In genomic region chrX:153724252-153725038, GRCh38 we compare ENCODE assay signal across 1 cellular context.
TF ChIP-seq lines count a peak whose summit lies in the region.

TSS of gene ABCD1 (plus strand) at chrX:153724856. CDS start at chrX:153725267, 411 bp downstream.
TSS of gene BCAP31 (minus strand) at chrX:153724387. CDS start at chrX:153723244, 1,143 bp downstream.

TF ChIP-seq in HepG2, 621 proteins besides CTCF, POLR2A, EP300 and RAD21 (continues in another document):
- TF ChIP-seq KLF15 (CRISPR knock-in tag; IDR thresholded peaks at IDR 0.05; ENCODE audit: borderline replicate concordance) (no peak), POLR2AphosphoS5 (IDR thresholded peaks at IDR 0.05; ENCODE audit: low read depth, low read length) (peak; percentile 86), THAP11 (CRISPR knock-in tag; IDR thresholded peaks at IDR 0.05) (peak; percentile 28; the same call in 1 of the 2 replicates), FLYWCH1 (CRISPR knock-in tag; IDR thresholded peaks at IDR 0.05) (no peak), ZBTB7B (CRISPR knock-in tag; IDR thresholded peaks at IDR 0.05) (0 out of 2 replicates have a peak, but pooled peaks have one; percentile 44), TERF1 (CRISPR knock-in tag; IDR thresholded peaks at IDR 0.05) (no peak), ZFX (CRISPR knock-in tag; IDR thresholded peaks at IDR 0.05; ENCODE audit: low read depth) (peak; percentile 37; the same call in 1 of the 2 replicates), HMGXB3 (CRISPR knock-in tag; IDR thresholded peaks at IDR 0.05; ENCODE audit: borderline replicate concordance) (0 out of 2 replicates have a peak, but pooled peaks have one; percentile 57), RBM39 (IDR thresholded peaks at IDR 0.05; ENCODE audit: low read depth, low read length, poor library complexity, severe bottlenecking) (peak; percentile 23), SMC3 (IDR thresholded peaks at IDR 0.05; ENCODE audit: low read length) (no peak), SIN3B (IDR thresholded peaks at IDR 0.05; ENCODE audit: low read length) (no peak), TFE3 (CRISPR knock-in tag; IDR thresholded peaks at IDR 0.05) (0 out of 2 replicates have a peak, but pooled peaks have one; percentile 12), KLF6 (CRISPR knock-in tag; IDR thresholded peaks at IDR 0.05) (0 out of 2 replicates have a peak, but pooled peaks have one; percentile 55), MAZ (IDR thresholded peaks at IDR 0.05; ENCODE audit: borderline replicate concordance, low read depth, low read length) (peak; percentile 38; the same call in 1 of the 2 replicates), MAZ (CRISPR knock-in tag; IDR thresholded peaks at IDR 0.05; ENCODE audit: low read depth) (peak; percentile 49; the same call in 1 of the 2 replicates), PATZ1 (CRISPR knock-in tag; IDR thresholded peaks at IDR 0.05) (peak; percentile 83), SOX6 (IDR thresholded peaks at IDR 0.05) (no peak), SOX6 (CRISPR knock-in tag; IDR thresholded peaks at IDR 0.05) (peak; percentile 10; the same call in 1 of the 2 replicates), FOXM1 (CRISPR knock-in tag; IDR thresholded peaks at IDR 0.05) (no peak), FOSL2 (CRISPR knock-in tag; IDR thresholded peaks at IDR 0.05) (peak; percentile 32), TBL1XR1 (IDR thresholded peaks at IDR 0.05; ENCODE audit: borderline replicate concordance, low read length, partially characterized antibody) (peak; percentile 20), GABPB1 (CRISPR knock-in tag; IDR thresholded peaks at IDR 0.05) (peak; percentile 88), MAFG (CRISPR knock-in tag; IDR thresholded peaks at IDR 0.05) (no peak), RXRA (CRISPR knock-in tag; IDR thresholded peaks at IDR 0.05) (0 out of 2 replicates have a peak, but pooled peaks have one; percentile 34), ZNF558 (CRISPR knock-in tag; IDR thresholded peaks at IDR 0.05; ENCODE audit: borderline replicate concordance) (0 out of 2 replicates have a peak, but pooled peaks have one; percentile 20), CHD2 (IDR thresholded peaks at IDR 0.05; ENCODE audit: low read depth, low read length) (peak; percentile 85), FOXJ3 (CRISPR knock-in tag; IDR thresholded peaks at IDR 0.05; ENCODE audit: borderline replicate concordance) (no peak)
- TF ChIP-seq, protein P1, sequence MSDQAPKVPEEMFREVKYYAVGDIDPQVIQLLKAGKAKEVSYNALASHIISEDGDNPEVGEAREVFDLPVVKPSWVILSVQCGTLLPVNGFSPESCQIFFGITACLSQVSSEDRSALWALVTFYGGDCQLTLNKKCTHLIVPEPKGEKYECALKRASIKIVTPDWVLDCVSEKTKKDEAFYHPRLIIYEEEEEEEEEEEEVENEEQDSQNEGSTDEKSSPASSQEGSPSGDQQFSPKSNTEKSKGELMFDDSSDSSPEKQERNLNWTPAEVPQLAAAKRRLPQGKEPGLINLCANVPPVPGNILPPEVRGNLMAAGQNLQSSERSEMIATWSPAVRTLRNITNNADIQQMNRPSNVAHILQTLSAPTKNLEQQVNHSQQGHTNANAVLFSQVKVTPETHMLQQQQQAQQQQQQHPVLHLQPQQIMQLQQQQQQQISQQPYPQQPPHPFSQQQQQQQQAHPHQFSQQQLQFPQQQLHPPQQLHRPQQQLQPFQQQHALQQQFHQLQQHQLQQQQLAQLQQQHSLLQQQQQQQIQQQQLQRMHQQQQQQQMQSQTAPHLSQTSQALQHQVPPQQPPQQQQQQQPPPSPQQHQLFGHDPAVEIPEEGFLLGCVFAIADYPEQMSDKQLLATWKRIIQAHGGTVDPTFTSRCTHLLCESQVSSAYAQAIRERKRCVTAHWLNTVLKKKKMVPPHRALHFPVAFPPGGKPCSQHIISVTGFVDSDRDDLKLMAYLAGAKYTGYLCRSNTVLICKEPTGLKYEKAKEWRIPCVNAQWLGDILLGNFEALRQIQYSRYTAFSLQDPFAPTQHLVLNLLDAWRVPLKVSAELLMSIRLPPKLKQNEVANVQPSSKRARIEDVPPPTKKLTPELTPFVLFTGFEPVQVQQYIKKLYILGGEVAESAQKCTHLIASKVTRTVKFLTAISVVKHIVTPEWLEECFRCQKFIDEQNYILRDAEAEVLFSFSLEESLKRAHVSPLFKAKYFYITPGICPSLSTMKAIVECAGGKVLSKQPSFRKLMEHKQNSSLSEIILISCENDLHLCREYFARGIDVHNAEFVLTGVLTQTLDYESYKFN (CRISPR knock-in tag; conservative IDR thresholded peaks at IDR 0.05): 0 out of 2 replicates have a peak, but pooled peaks have one; percentile 16
- TF ChIP-seq, protein P2, sequence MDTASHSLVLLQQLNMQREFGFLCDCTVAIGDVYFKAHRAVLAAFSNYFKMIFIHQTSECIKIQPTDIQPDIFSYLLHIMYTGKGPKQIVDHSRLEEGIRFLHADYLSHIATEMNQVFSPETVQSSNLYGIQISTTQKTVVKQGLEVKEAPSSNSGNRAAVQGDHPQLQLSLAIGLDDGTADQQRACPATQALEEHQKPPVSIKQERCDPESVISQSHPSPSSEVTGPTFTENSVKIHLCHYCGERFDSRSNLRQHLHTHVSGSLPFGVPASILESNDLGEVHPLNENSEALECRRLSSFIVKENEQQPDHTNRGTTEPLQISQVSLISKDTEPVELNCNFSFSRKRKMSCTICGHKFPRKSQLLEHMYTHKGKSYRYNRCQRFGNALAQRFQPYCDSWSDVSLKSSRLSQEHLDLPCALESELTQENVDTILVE (CRISPR knock-in tag; IDR thresholded peaks at IDR 0.05): peak; percentile 30; the same call in 1 of the 2 replicates
- TF ChIP-seq, protein P3, sequence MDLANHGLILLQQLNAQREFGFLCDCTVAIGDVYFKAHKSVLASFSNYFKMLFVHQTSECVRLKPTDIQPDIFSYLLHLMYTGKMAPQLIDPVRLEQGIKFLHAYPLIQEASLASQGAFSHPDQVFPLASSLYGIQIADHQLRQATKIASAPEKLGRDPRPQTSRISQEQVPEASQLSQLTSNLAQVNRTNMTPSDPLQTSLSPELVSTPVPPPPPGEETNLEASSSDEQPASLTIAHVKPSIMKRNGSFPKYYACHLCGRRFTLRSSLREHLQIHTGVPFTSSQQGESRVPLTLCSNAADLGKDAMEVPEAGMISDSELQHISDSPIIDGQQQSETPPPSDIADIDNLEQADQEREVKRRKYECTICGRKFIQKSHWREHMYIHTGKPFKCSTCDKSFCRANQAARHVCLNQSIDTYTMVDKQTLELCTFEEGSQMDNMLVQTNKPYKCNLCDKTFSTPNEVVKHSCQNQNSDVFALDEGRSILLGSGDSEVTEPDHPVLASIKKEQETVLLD (CRISPR knock-in tag; IDR thresholded peaks at IDR 0.05; ENCODE audit: low read depth): peak; percentile 89
- TF ChIP-seq, protein P4, sequence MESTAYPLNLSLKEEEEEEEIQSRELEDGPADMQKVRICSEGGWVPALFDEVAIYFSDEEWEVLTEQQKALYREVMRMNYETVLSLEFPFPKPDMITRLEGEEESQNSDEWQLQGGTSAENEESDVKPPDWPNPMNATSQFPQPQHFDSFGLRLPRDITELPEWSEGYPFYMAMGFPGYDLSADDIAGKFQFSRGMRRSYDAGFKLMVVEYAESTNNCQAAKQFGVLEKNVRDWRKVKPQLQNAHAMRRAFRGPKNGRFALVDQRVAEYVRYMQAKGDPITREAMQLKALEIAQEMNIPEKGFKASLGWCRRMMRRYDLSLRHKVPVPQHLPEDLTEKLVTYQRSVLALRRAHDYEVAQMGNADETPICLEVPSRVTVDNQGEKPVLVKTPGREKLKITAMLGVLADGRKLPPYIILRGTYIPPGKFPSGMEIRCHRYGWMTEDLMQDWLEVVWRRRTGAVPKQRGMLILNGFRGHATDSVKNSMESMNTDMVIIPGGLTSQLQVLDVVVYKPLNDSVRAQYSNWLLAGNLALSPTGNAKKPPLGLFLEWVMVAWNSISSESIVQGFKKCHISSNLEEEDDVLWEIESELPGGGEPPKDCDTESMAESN (CRISPR knock-in tag; conservative IDR thresholded peaks at IDR 0.05): 0 out of 2 replicates have a peak, but pooled peaks have one; percentile 25
- TF ChIP-seq, protein P5, sequence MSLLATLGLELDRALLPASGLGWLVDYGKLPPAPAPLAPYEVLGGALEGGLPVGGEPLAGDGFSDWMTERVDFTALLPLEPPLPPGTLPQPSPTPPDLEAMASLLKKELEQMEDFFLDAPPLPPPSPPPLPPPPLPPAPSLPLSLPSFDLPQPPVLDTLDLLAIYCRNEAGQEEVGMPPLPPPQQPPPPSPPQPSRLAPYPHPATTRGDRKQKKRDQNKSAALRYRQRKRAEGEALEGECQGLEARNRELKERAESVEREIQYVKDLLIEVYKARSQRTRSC (CRISPR knock-in tag; IDR thresholded peaks at IDR 0.05; ENCODE audit: low read depth): no peak
- TF ChIP-seq, protein P6, sequence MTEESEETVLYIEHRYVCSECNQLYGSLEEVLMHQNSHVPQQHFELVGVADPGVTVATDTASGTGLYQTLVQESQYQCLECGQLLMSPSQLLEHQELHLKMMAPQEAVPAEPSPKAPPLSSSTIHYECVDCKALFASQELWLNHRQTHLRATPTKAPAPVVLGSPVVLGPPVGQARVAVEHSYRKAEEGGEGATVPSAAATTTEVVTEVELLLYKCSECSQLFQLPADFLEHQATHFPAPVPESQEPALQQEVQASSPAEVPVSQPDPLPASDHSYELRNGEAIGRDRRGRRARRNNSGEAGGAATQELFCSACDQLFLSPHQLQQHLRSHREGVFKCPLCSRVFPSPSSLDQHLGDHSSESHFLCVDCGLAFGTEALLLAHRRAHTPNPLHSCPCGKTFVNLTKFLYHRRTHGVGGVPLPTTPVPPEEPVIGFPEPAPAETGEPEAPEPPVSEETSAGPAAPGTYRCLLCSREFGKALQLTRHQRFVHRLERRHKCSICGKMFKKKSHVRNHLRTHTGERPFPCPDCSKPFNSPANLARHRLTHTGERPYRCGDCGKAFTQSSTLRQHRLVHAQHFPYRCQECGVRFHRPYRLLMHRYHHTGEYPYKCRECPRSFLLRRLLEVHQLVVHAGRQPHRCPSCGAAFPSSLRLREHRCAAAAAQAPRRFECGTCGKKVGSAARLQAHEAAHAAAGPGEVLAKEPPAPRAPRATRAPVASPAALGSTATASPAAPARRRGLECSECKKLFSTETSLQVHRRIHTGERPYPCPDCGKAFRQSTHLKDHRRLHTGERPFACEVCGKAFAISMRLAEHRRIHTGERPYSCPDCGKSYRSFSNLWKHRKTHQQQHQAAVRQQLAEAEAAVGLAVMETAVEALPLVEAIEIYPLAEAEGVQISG (CRISPR knock-in tag; IDR thresholded peaks at IDR 0.05): peak; percentile 85
